ENCODE assay signal across 9 cellular contexts in the genomic region with DNA sequence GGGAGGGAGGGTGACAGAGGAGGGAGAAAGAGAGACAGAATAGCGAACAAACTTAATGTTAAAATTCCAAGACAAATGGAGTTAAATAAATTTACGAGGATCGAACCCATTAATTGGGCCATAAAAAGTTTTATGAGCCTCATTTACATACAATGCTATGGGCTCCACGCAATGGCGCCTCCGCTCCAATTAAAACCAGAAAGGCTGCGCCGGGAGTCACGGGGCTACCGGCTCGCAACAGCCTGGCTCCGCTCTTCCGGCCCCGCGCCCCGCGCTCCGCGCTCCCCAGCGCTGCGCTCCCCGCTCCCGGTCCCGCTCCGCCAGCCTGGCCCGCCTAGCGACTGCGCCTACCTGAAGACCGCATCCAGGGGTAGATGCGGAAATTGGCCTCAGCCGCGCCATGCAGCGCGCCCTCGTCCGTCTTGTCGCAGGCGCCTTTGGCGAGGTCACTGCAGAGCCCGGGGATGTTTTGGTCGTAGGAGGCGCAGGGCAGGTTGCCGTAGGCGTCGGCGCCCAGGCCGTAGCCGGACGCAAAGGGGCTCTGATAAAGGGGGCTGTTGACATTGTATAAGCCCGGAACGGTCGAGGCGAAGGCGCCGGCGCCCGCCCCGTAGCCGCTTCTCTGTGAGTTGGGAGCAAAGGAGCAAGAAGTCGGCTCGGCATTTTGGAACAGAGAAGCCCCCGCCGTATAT. TPM values are rescaled to one million over a fixed set of nuclear protein-coding genes. Genes with fewer than 3 reads are reported as not detected.
A peak's percentile ranks its signal among the peaks of the same experiment; 100 is the strongest.
DNase-seq lines count a peak whose midpoint lies in the region; ATAC-seq and TF ChIP-seq lines count a peak whose summit lies in the region.
"Had no signal": no experiment of that assay in that cellular context is flagged by ENCODE, and none has a peak within 500 bp of the region (broad histone marks: within the 10 kb centered on the region; RNA-seq: fewer than 3 reads in every experiment).

No MANE protein-coding gene starts in this region.

- peaks cover 10% of the 10 kb centered on the region for H3K36me3 Mint-ChIP-seq in activated CD8-positive, alpha-beta T cell treated with anti-CD3 and anti-CD28 coated beads, Interleukin-2, amount 10 ng/mL, durations not matched to agents 7 days and 5 days (ENCODE audit: low read depth)

- H3K27ac ChIP-seq in transverse colon: peak overlapping the region; percentile 95 to 99 (median 98)
- no peak overlapping the region for H3K27ac ChIP-seq in caudate nucleus (ENCODE audit: low read depth, low read length)
- H3K27ac ChIP-seq: body of pancreas had no signal

- peak overlapping the region; percentile 69 for H3K27ac Mint-ChIP-seq in activated CD8-positive, alpha-beta T cell treated with anti-CD3 and anti-CD28 coated beads, Interleukin-2, amount 10 ng/mL, durations not matched to agents 7 days and 5 days

- peaks cover 35% of the 10 kb centered on the region for H3K4me1 Mint-ChIP-seq in activated CD8-positive, alpha-beta T cell treated with anti-CD3 and anti-CD28 coated beads, Interleukin-2, amount 10 ng/mL, durations not matched to agents 7 days and 5 days (ENCODE audit: low read depth)

- H3K4me3 ChIP-seq in transverse colon: peak overlapping the region; percentile 52 to 64 (median 59)
- H3K4me3 ChIP-seq: body of pancreas had no signal

- H3K4me3 Mint-ChIP-seq in activated CD8-positive, alpha-beta T cell treated with anti-CD3 and anti-CD28 coated beads, Interleukin-2, amount 10 ng/mL, durations not matched to agents 7 days and 5 days: peak overlapping the region; percentile 49

- peak; percentile 7 for DNase-seq in activated naive CD4-positive, alpha-beta T cell treated with Interleukin-2 at 50 U/mL for 16 hours
- DNase-seq in activated naive CD4-positive, alpha-beta T cell treated with anti-CD3 and anti-CD28 coated beads, Interleukin-2, amount 50 U/mL, for 16 hours: no peak
- DNase-seq in activated CD8-positive, alpha-beta T cell treated with anti-CD3 and anti-CD28 coated beads, Interleukin-2, amount 10 ng/mL, durations not matched to agents 7 days and 5 days: no peak
- DNase-seq in left kidney (ENCODE audit: low read depth, low spot score) (peak; percentile 76), transverse colon (peak; percentile 70), NCI-H345 treated with DMSO at 0.1 percent for 48 hours (lab: John Stamatoyannopoulos, UW; ENCODE audit: unreplicated experiment) (no peak), caudate nucleus (lab: John Stamatoyannopoulos, UW) (no peak)

- TF ChIP-seq CTCF in transverse colon (IDR thresholded peaks at IDR 0.05): peak in 1 of 5 experiments; percentile 6

- H3K4me1 ChIP-seq in transverse colon: peaks cover 24 to 52% (median 38%) of the 10 kb centered on the region in 4 donors

- peaks cover 57% of the 10 kb centered on the region for H3K27me3 ChIP-seq in transverse colon

- TF ChIP-seq EP300 in transverse colon (IDR thresholded peaks at IDR 0.05; ENCODE audit: low read depth): no peak

- H3K9me3 ChIP-seq in transverse colon: no peaks in the 10 kb centered on the region
- H3K9me3 ChIP-seq: body of pancreas had no signal

- peaks cover 89% of the 10 kb centered on the region for H3K27me3 Mint-ChIP-seq in activated CD8-positive, alpha-beta T cell treated with anti-CD3 and anti-CD28 coated beads, Interleukin-2, amount 10 ng/mL, durations not matched to agents 7 days and 5 days (ENCODE audit: low read depth)

- H3K9me3 Mint-ChIP-seq in activated CD8-positive, alpha-beta T cell treated with anti-CD3 and anti-CD28 coated beads, Interleukin-2, amount 10 ng/mL, durations not matched to agents 7 days and 5 days (ENCODE audit: insufficient read depth): no peaks in the 10 kb centered on the region

- 3% methylated on average over 50 of the region's 63 CpGs; no CpG with 5 or more reads in 1 of the 2 donors for WGBS in transverse colon (ENCODE audit: low coverage in 1 of 2), 2 donors

- no peaks in the 10 kb centered on the region for H3K36me3 ChIP-seq in transverse colon

- in situ Hi-C loops in transverse colon (cut with MboI; ENCODE audit: low pct_ligation_motif_present in 1 of 4, low pct_unique_long_range_greater_than_20kb in 1 of 4, low sequenced_read_pairs in 3 of 4): loop anchor here in 3 of 4 donors (5.0 to 25.0 kb wide), 5 partner anchors 784 to 1294 kb away; no protein-coding TSS in a partner anchor

- ATAC-seq in activated CD8-positive, alpha-beta T cell treated with anti-CD3 and anti-CD28 coated beads, Interleukin-2, amount 10 ng/mL, durations not matched to agents 7 days and 5 days: no peak
- no peak for ATAC-seq in GM21717 (IDR thresholded peaks at IDR 0.05; ENCODE audit: unreplicated experiment)
- ATAC-seq: body of pancreas had no signal

- CTCF ChIA-PET in activated CD8-positive, alpha-beta T cell treated with anti-CD3 and anti-CD28 coated beads, Interleukin-2, amount 10 ng/mL, durations not matched to agents 7 days and 5 days (lab: Charles Lee): no interaction called here

- POLR2A ChIA-PET in activated CD8-positive, alpha-beta T cell treated with anti-CD3 and anti-CD28 coated beads, Interleukin-2, amount 10 ng/mL, durations not matched to agents 7 days and 5 days (lab: Charles Lee): interaction anchor here (0.6 kb wide), 1 partner anchor 587 kb away, joined by 3 read pairs; no protein-coding TSS in a partner anchor

- intact Hi-C loops in transverse colon (cut with DNase I; ENCODE audit: low total_unique reads): no loop called here

- TF ChIP-seq POLR2A in transverse colon (IDR thresholded peaks at IDR 0.05): peak; percentile 79

RNA-seq across cellular contexts. Expression of gene HOXA7, which starts 0.5 kb away (rescaled TPM):
- total RNA-seq in activated CD8-positive, alpha-beta T cell treated with anti-CD3 and anti-CD28 coated beads, Interleukin-2, amount 10 ng/mL, durations not matched to agents 7 days and 5 days: not detected
- total RNA-seq in transverse colon: 10 to 100 TPM in 3 of 4 donors, 1 to 10 TPM in 1; 7.0 to 22.9 (median 12.8) TPM

RNA-seq across cellular contexts. Expression of gene HOXA3, which starts 3.6 kb away (rescaled TPM):
- total RNA-seq in activated CD8-positive, alpha-beta T cell treated with anti-CD3 and anti-CD28 coated beads, Interleukin-2, amount 10 ng/mL, durations not matched to agents 7 days and 5 days: not detected
- total RNA-seq in transverse colon: 10 to 100 TPM; 14.1 to 27.3 (median 15.7) TPM

RNA-seq across cellular contexts. Expression of gene HOXA6, which starts 8.4 kb away (rescaled TPM):
- total RNA-seq in activated CD8-positive, alpha-beta T cell treated with anti-CD3 and anti-CD28 coated beads, Interleukin-2, amount 10 ng/mL, durations not matched to agents 7 days and 5 days: not detected
- total RNA-seq in transverse colon: 10 to 100 TPM; 12.9 to 27.8 (median 17.3) TPM
- total RNA-seq: body of pancreas had no signal

RNA-seq across cellular contexts. Expression of gene HOXA9, which starts 9.4 kb away (rescaled TPM):
- not detected for total RNA-seq in activated CD8-positive, alpha-beta T cell treated with anti-CD3 and anti-CD28 coated beads, Interleukin-2, amount 10 ng/mL, durations not matched to agents 7 days and 5 days
- total RNA-seq in transverse colon: 100 to 1,000 TPM in 1 of 4 donors, 10 to 100 TPM in 3; 19.5 to 130 (median 50.6) TPM
- total RNA-seq: body of pancreas had no signal

RNA-seq across cellular contexts. Expression of gene HOXA5, which starts 12.5 kb away (rescaled TPM):
- not detected for total RNA-seq in activated CD8-positive, alpha-beta T cell treated with anti-CD3 and anti-CD28 coated beads, Interleukin-2, amount 10 ng/mL, durations not matched to agents 7 days and 5 days
- 10 to 100 TPM; 18.3 to 89.8 (median 31.6) TPM for total RNA-seq in transverse colon

Comparison
In these comparisons a context has a peak if more than half of its experiments do, and no peak if none do; other contexts are left out.
1. DNase-seq: peak in activated naive CD4-positive, alpha-beta T cell treated with Interleukin-2 at 50 U/mL for 16 hours (single experiment), left kidney (single experiment) and transverse colon (single experiment); none in activated naive CD4-positive, alpha-beta T cell treated with anti-CD3 and anti-CD28 coated beads, Interleukin-2, amount 50 U/mL, for 16 hours (single experiment), activated CD8-positive, alpha-beta T cell treated with anti-CD3 and anti-CD28 coated beads, Interleukin-2, amount 10 ng/mL, durations not matched to agents 7 days and 5 days (single experiment), NCI-H345 treated with DMSO at 0.1 percent for 48 hours (single experiment) and caudate nucleus (0 of 61).
2. RNA of gene HOXA7, which starts 0.5 kb away (total RNA-seq): 7.0 to 22.9 TPM in transverse colon; not detected in activated CD8-positive, alpha-beta T cell treated with anti-CD3 and anti-CD28 coated beads, Interleukin-2, amount 10 ng/mL, durations not matched to agents 7 days and 5 days; every median in the first group is over 4 times any median in the second.
3. RNA of gene HOXA3, which starts 3.6 kb away (total RNA-seq): 14.1 to 27.3 TPM in transverse colon; not detected in activated CD8-positive, alpha-beta T cell treated with anti-CD3 and anti-CD28 coated beads, Interleukin-2, amount 10 ng/mL, durations not matched to agents 7 days and 5 days; every median in the first group is over 10 times any median in the second.
4. RNA of gene HOXA6, which starts 8.4 kb away (total RNA-seq): 12.9 to 27.8 TPM in transverse colon; not detected in activated CD8-positive, alpha-beta T cell treated with anti-CD3 and anti-CD28 coated beads, Interleukin-2, amount 10 ng/mL, durations not matched to agents 7 days and 5 days; every median in the first group is over 10 times any median in the second.